Comparison of ENCODE assay signal across 8 cellular contexts in the genomic region with DNA sequence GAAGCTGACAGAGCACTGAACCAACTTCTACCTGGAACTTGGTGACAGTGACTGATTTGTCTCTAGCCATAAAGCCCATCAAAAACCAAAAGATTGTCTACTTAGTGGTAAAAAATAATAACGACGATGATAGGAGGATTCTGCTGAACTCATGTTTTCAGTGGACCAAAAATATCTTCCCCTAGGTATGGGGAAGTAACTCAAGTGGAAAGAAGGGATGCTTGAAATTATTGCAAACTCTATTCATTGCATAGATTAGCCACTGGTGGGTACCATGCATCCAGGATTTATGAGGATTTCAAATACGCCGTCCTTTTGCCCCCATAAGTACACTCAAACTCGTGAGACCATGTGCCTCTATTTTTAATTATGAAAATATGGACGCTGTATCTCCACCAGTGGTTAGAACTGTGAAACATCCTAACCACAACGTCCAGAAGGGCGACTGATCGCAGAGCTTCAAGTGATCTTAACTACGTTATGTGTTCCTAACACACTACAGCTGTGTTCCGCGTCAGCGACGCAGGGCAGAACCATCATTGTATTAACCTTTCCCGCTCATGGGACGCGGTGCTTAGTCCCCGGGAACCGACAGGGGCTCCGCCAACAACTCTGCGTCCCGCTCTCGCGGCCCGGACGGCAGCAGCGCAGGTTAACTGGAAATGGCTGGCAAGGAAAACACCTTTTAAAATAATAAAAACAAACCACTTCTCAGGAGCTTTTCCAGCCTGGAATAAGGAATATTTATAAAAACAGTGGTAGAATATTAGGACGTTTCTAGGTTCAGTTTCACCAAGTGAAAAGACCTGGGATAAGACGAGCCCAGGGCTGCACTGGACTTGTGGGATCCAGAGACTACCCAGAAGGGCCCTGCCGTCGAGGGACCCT. TPM values are rescaled to one million over a fixed set of nuclear protein-coding genes. Genes with fewer than 3 reads are reported as not detected.
DNase-seq lines count a peak whose midpoint lies in the region; ATAC-seq and TF ChIP-seq lines count a peak whose summit lies in the region.

No MANE protein-coding gene starts in this region.

- H4K20me1 ChIP-seq in GM23338 (replicated peaks; ENCODE audit: insufficient read depth): no peaks in the 10 kb centered on the region

- peak overlapping the region; percentile 83 for H3K27ac Mint-ChIP-seq in GM23338

- H3K9me2 ChIP-seq in GM23338 (ENCODE audit: insufficient read depth): no peaks in the 10 kb centered on the region

- no peaks in the 10 kb centered on the region; the same call in 2 of the 3 replicates for H3K9me3 Mint-ChIP-seq in GM23338

- H3K4me3 Mint-ChIP-seq in GM23338: peak overlapping the region; percentile 94

- H3K27me3 Mint-ChIP-seq in GM23338 (ENCODE audit: insufficient read depth, low read depth, poor library complexity): peaks cover 5% of the 10 kb centered on the region

- DNase-seq in EH (ENCODE audit: low read depth): peak; percentile 58
- peak; percentile 81 for DNase-seq in GM23338 (ENCODE audit: low spot score)
- DNase-seq in LoVo (ENCODE audit: low spot score): peak; percentile 72
- peak; percentile 89 for DNase-seq in SW480 (ENCODE audit: low spot score)
- DNase-seq in amniotic epithelial cell (ENCODE audit: low read depth): peak; percentile 27
- peak; percentile 60 for DNase-seq in right atrium auricular region (ENCODE audit: low spot score)
- peak; percentile 26 for DNase-seq in putamen (ENCODE audit: low spot score)
- DNase-seq in NCI-H128 (lab: John Stamatoyannopoulos, UW; ENCODE audit: unreplicated experiment): no peak

- H3K4me1 ChIP-seq in GM23338 (ENCODE audit: insufficient read depth): peaks cover 11% of the 10 kb centered on the region; the same call in 1 of the 2 replicates
- H3K4me1 ChIP-seq in right atrium auricular region: peaks cover 0 to 20% of the 10 kb centered on the region in 2 donors

- peaks cover 9% of the 10 kb centered on the region for H3K36me3 Mint-ChIP-seq in GM23338 (ENCODE audit: low read depth)

- H3K4me2 ChIP-seq in GM23338: peak overlapping the region; percentile 91

- peak overlapping the region; percentile 88 for H3K27ac ChIP-seq in GM23338 (ENCODE audit: low read depth)
- peak overlapping the region; percentile 86 to 94 for H3K27ac ChIP-seq in right atrium auricular region

- H3K36me3 ChIP-seq in GM23338 (ENCODE audit: insufficient read depth) (peaks cover 10% of the 10 kb centered on the region), right atrium auricular region (peaks cover 9% of the 10 kb centered on the region)

- H3K4me3 ChIP-seq in GM23338 (peak overlapping the region; percentile 88), right atrium auricular region (peak overlapping the region; percentile 91 to 95)

- H3F3A ChIP-seq in GM23338 (replicated peaks; ENCODE audit: low read depth): peaks cover 3% of the 10 kb centered on the region; the same call in 1 of the 2 replicates

- H3K79me2 ChIP-seq in GM23338 (replicated peaks; ENCODE audit: insufficient read depth): peaks cover 38% of the 10 kb centered on the region

- H2AFZ ChIP-seq in GM23338: peak overlapping the region; percentile 95

- peaks cover 7% of the 10 kb centered on the region; the same call in 2 of the 3 replicates for H3K4me1 Mint-ChIP-seq in GM23338

- H3K27me3 ChIP-seq in GM23338 (ENCODE audit: insufficient read depth) (no peaks in the 10 kb centered on the region), right atrium auricular region (no peaks in the 10 kb centered on the region)

- TF ChIP-seq CTCF in GM23338 (conservative IDR thresholded peaks at IDR 0.05; ENCODE audit: low read depth in 2 of 2): 0 out of 4 replicates have a peak, but pooled peaks of 1 of the 2 experiments have one; percentile 12
- no peak for TF ChIP-seq CTCF in right atrium auricular region (IDR thresholded peaks at IDR 0.05)

- ATAC-seq in GM23338: peak; percentile 65

- no peaks in the 10 kb centered on the region for H3K9me3 ChIP-seq in right atrium auricular region

TF ChIP-seq in GM23338, 12 proteins besides CTCF, POLR2A, EP300 and RAD21 (continues in another document):
- no peak for TF ChIP-seq NANOG (IDR thresholded peaks at IDR 0.05; ENCODE audit: borderline replicate concordance)
- no peak for TF ChIP-seq STAT1 (IDR thresholded peaks at IDR 0.05; ENCODE audit: unreplicated experiment)
- no peak for TF ChIP-seq ZNF331 (CRISPR knock-in tag; IDR thresholded peaks at IDR 0.05; ENCODE audit: low read depth)
- TF ChIP-seq POLR2AphosphoS5 (IDR thresholded peaks at IDR 0.05; ENCODE audit: low read depth): no peak
- TF ChIP-seq, protein P1, sequence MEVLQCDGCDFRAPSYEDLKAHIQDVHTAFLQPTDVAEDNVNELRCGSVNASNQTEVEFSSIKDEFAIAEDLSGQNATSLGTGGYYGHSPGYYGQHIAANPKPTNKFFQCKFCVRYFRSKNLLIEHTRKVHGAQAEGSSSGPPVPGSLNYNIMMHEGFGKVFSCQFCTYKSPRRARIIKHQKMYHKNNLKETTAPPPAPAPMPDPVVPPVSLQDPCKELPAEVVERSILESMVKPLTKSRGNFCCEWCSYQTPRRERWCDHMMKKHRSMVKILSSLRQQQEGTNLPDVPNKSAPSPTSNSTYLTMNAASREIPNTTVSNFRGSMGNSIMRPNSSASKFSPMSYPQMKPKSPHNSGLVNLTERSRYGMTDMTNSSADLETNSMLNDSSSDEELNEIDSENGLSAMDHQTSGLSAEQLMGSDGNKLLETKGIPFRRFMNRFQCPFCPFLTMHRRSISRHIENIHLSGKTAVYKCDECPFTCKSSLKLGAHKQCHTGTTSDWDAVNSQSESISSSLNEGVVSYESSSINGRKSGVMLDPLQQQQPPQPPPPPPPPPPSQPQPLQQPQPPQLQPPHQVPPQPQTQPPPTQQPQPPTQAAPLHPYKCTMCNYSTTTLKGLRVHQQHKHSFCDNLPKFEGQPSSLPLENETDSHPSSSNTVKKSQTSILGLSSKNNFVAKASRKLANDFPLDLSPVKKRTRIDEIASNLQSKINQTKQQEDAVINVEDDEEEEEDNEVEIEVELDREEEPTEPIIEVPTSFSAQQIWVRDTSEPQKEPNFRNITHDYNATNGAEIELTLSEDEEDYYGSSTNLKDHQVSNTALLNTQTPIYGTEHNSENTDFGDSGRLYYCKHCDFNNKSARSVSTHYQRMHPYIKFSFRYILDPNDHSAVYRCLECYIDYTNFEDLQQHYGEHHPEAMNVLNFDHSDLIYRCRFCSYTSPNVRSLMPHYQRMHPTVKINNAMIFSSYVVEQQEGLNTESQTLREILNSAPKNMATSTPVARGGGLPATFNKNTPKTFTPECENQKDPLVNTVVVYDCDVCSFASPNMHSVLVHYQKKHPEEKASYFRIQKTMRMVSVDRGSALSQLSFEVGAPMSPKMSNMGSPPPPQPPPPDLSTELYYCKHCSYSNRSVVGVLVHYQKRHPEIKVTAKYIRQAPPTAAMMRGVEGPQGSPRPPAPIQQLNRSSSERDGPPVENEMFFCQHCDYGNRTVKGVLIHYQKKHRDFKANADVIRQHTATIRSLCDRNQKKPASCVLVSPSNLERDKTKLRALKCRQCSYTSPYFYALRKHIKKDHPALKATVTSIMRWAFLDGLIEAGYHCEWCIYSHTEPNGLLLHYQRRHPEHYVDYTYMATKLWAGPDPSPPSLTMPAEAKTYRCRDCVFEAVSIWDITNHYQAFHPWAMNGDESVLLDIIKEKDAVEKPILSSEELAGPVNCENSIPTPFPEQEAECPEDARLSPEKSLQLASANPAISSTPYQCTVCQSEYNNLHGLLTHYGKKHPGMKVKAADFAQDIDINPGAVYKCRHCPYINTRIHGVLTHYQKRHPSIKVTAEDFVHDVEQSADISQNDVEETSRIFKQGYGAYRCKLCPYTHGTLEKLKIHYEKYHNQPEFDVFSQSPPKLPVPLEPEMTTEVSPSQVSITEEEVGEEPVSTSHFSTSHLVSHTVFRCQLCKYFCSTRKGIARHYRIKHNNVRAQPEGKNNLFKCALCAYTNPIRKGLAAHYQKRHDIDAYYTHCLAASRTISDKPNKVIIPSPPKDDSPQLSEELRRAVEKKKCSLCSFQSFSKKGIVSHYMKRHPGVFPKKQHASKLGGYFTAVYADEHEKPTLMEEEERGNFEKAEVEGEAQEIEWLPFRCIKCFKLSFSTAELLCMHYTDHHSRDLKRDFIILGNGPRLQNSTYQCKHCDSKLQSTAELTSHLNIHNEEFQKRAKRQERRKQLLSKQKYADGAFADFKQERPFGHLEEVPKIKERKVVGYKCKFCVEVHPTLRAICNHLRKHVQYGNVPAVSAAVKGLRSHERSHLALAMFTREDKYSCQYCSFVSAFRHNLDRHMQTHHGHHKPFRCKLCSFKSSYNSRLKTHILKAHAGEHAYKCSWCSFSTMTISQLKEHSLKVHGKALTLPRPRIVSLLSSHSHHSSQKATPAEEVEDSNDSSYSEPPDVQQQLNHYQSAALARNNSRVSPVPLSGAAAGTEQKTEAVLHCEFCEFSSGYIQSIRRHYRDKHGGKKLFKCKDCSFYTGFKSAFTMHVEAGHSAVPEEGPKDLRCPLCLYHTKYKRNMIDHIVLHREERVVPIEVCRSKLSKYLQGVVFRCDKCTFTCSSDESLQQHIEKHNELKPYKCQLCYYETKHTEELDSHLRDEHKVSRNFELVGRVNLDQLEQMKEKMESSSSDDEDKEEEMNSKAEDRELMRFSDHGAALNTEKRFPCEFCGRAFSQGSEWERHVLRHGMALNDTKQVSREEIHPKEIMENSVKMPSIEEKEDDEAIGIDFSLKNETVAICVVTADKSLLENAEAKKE (CRISPR knock-in tag; IDR thresholded peaks at IDR 0.05): no peak
- no peak for TF ChIP-seq EZH2phosphoT487 (IDR thresholded peaks at IDR 0.05; ENCODE audit: unreplicated experiment)
- TF ChIP-seq, protein P2, sequence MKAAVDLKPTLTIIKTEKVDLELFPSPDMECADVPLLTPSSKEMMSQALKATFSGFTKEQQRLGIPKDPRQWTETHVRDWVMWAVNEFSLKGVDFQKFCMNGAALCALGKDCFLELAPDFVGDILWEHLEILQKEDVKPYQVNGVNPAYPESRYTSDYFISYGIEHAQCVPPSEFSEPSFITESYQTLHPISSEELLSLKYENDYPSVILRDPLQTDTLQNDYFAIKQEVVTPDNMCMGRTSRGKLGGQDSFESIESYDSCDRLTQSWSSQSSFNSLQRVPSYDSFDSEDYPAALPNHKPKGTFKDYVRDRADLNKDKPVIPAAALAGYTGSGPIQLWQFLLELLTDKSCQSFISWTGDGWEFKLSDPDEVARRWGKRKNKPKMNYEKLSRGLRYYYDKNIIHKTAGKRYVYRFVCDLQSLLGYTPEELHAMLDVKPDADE (IDR thresholded peaks at IDR 0.05): no peak
- TF ChIP-seq ZNF114 (CRISPR knock-in tag; IDR thresholded peaks at IDR 0.05): no peak
- no peak for TF ChIP-seq JUNB (IDR thresholded peaks at IDR 0.05; ENCODE audit: unreplicated experiment)

RNA-seq across cellular contexts. Expression of gene PEX1, which starts 0.8 kb away (rescaled TPM):
- total RNA-seq in GM23338 (2014; rRNA removed; shearing (Covaris generic)): 25.4 and 44.8 TPM in 2 replicates
- polyA plus RNA-seq in GM23338 (2016; fragmentation: Nextera tagmentation; extraction: Ambion mirVana): 17.3 and 22.5 TPM in 2 replicates
- total RNA-seq in right atrium auricular region: 10 to 100 TPM; 11.3 to 15.4 TPM

RNA-seq across cellular contexts. Expression of gene RBM48, which starts 1.1 kb away (rescaled TPM):
- total RNA-seq in GM23338 (2014; rRNA removed; shearing (Covaris generic)): 8.8 and 9.8 TPM in 2 replicates
- polyA plus RNA-seq in GM23338 (2016; fragmentation: Nextera tagmentation; extraction: Ambion mirVana): 9.8 and 11.1 TPM in 2 replicates
- 1 to 10 TPM; 7.3 to 8.9 TPM for total RNA-seq in right atrium auricular region

RNA-seq across cellular contexts. Expression of gene ERVW-1, which starts 49.8 kb away (rescaled TPM):
- total RNA-seq in GM23338 (2014; rRNA removed; shearing (Covaris generic)): 0.07 TPM in 1 of 2 replicates, not detected in the other
- polyA plus RNA-seq in GM23338 (2016; fragmentation: Nextera tagmentation; extraction: Ambion mirVana): not detected in 2 replicates
- total RNA-seq in right atrium auricular region: not detected
